In genomic region chr12:5088586-5089264, GRCh38 we compare ENCODE assay signal across 15 cellular contexts. TPM values are rescaled to one million over a fixed set of nuclear protein-coding genes. Genes with fewer than 3 reads are reported as not detected.
A peak's percentile ranks its signal among the peaks of the same experiment; 100 is the strongest.
DNase-seq lines count a peak whose midpoint lies in the region; ATAC-seq and TF ChIP-seq lines count a peak whose summit lies in the region.
"Had no signal": no experiment of that assay in that cellular context is flagged by ENCODE, and none has a peak within 500 bp of the region (broad histone marks: within the 10 kb centered on the region; RNA-seq: fewer than 3 reads in every experiment).

No MANE protein-coding gene starts in this region.

- no peaks in the 10 kb centered on the region for H3K4me1 ChIP-seq in smooth muscle cell (ENCODE audit: low read depth)

- no peak overlapping the region for H3K4me3 ChIP-seq in HFF-Myc (replicated peaks; ENCODE audit: low read depth, low read length)
- H3K4me3 ChIP-seq in smooth muscle cell, result no peak overlapping the region

- no peaks in the 10 kb centered on the region for H3K9me3 ChIP-seq in smooth muscle cell (replicated peaks; ENCODE audit: low read depth)

- no peaks in the 10 kb centered on the region for H3F3A ChIP-seq in smooth muscle cell (ENCODE audit: low read depth)

- no peak overlapping the region for H3K4me2 ChIP-seq in smooth muscle cell

- no peak for TF ChIP-seq CTCF in HFF-Myc (IDR thresholded peaks at IDR 0.05; ENCODE audit: low read depth, low read length, missing control alignments)
- no peak for TF ChIP-seq CTCF in smooth muscle cell (IDR thresholded peaks at IDR 0.05; ENCODE audit: borderline replicate concordance, insufficient read depth, poor library complexity, severe bottlenecking)

- H3K27me3 ChIP-seq in smooth muscle cell (ENCODE audit: low read depth), result no peaks in the 10 kb centered on the region

- H2AFZ ChIP-seq in smooth muscle cell (ENCODE audit: low read depth), result no peak overlapping the region

- no peaks in the 10 kb centered on the region for H3K36me3 ChIP-seq in smooth muscle cell (ENCODE audit: low read depth)

- 86% methylated on average over 18 of the region's 18 CpGs for WGBS in smooth muscle cell (ENCODE audit: low lambda C conversion rate)

- ATAC-seq in GM21786 (IDR thresholded peaks at IDR 0.05; ENCODE audit: unreplicated experiment), result no peak
- ATAC-seq: T-helper 17 cell had no signal

- peak; percentile 81 for DNase-seq in AG20443 (ENCODE audit: low spot score)
- DNase-seq in HFF-Myc (ENCODE audit: extremely low read depth, low read depth), result peak; percentile 72
- DNase-seq in astrocyte of the hippocampus (ENCODE audit: low read depth, low spot score), result peak; percentile 42
- peak; percentile 88 for DNase-seq in hepatic stellate cell (ENCODE audit: low spot score)
- no peak for DNase-seq in smooth muscle cell (lab: John Stamatoyannopoulos, UW; ENCODE audit: unreplicated experiment)
- DNase-seq in NCI-H1930 (lab: John Stamatoyannopoulos, UW), result no peak
- DNase-seq in AML-193 (lab: John Stamatoyannopoulos, UW), result no peak
- DNase-seq: activated naive CD4-positive, alpha-beta T cell; CD4-positive, alpha-beta memory T cell; cortex of kidney; posterior cingulate gyrus; stimulated activated CD4-positive, alpha-beta T cell treated with anti-CD3 and anti-CD28 coated beads, Interleukin-4, amount 100 ng/mL, for 1 hour; T-helper 17 cell had no signal

- no peaks in the 10 kb centered on the region for H3K79me2 ChIP-seq in smooth muscle cell (ENCODE audit: low read depth)

- H3K9ac ChIP-seq in smooth muscle cell (ENCODE audit: low read depth), result no peak overlapping the region

- H3K27ac ChIP-seq in smooth muscle cell (ENCODE audit: low read depth), result no peak overlapping the region

- H4K20me1 ChIP-seq in smooth muscle cell (ENCODE audit: low read depth), result no peaks in the 10 kb centered on the region

RNA-seq across cellular contexts. Expression of gene KCNA5, which starts 45.0 kb away (rescaled TPM):
- not detected in 2 replicates for total RNA-seq in smooth muscle cell
- polyA plus RNA-seq in smooth muscle cell, result not detected in 2 replicates
- total RNA-seq: CD4-positive, alpha-beta memory T cell; lung microvascular endothelial cell; T-helper 17 cell had no signal
- polyA plus RNA-seq: CD4-positive, alpha-beta memory T cell had no signal

Comparison
In these comparisons a context has a peak if more than half of its experiments do, and no peak if none do; other contexts are left out.
1. DNase-seq: peak in AG20443 (single experiment), HFF-Myc (single experiment), astrocyte of the hippocampus (single experiment) and hepatic stellate cell (single experiment); none in smooth muscle cell (single experiment), NCI-H1930 (0 of 2) and AML-193 (0 of 2).